ENCODE assay signal across 16 cellular contexts in the genomic region with DNA sequence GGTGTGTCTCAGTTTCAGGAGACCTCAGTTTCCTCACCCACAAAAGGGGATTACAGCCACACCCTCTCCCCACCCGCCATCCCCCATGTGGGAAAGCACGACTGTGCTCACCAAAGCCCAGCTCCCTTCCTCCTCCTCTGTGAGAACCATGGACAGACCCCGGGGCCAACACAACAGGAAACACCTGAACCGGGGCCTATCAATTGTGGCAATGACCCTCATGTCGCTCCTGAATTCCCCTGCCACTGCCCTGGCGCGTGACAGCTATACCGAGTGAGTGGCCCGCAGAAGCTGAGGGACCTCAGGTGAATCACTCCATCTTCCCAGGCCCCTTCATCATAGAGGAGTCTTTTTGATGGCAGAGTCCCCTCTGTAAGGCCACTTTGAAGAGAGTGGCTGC.
"Had no signal": no experiment of that assay in that cellular context is flagged by ENCODE, and none has a peak within 500 bp of the region (broad histone marks: within the 10 kb centered on the region; RNA-seq: fewer than 3 reads in every experiment).

No MANE protein-coding gene starts in this region.

- ATAC-seq: activated naive CD8-positive, alpha-beta T cell treated with anti-CD3 and anti-CD28 coated beads, Interleukin-2, amount 50 U/mL, for 24 hours; lower lobe of right lung; stimulated activated memory B cell treated with anti-CD40 and anti-IgM and Interleukin-4, amounts not matched to agents 10 μg/mL and 1 μg/mL and 100 μg/mL, for 72 hours had no signal

- H3K36me3 Mint-ChIP-seq: mesothelial cell of epicardium had no signal

- H3K9me3 ChIP-seq: lower lobe of right lung, ovary, right lobe of liver, tibial nerve had no signal

- H3K27ac Mint-ChIP-seq: activated B cell treated with CpG ODN at 0.5 μM for 24 hours; activated CD4-positive, alpha-beta T cell treated with anti-CD3 and anti-CD28 coated beads, Interleukin-2, amount 10 ng/mL, durations not matched to agents 7 days and 5 days; activated naive CD8-positive, alpha-beta T cell treated with anti-CD3 and anti-CD28 coated beads, Interleukin-2, amount 50 U/mL, for 24 hours; mesothelial cell of epicardium; neural progenitor cell had no signal

- H3K27me3 Mint-ChIP-seq: activated B cell treated with CpG ODN at 0.5 μM for 24 hours; activated CD4-positive, alpha-beta T cell treated with anti-CD3 and anti-CD28 coated beads, Interleukin-2, amount 10 ng/mL, durations not matched to agents 7 days and 5 days; activated naive CD8-positive, alpha-beta T cell treated with anti-CD3 and anti-CD28 coated beads, Interleukin-2, amount 50 U/mL, for 24 hours; stimulated activated memory B cell treated with anti-CD40 and anti-IgM and Interleukin-4, amounts not matched to agents 10 μg/mL and 1 μg/mL and 100 μg/mL, for 72 hours had no signal

- H3K4me3 Mint-ChIP-seq: activated B cell treated with CpG ODN at 0.5 μM for 24 hours; activated CD4-positive, alpha-beta T cell treated with anti-CD3 and anti-CD28 coated beads, Interleukin-2, amount 10 ng/mL, durations not matched to agents 7 days and 5 days; activated naive CD8-positive, alpha-beta T cell treated with anti-CD3 and anti-CD28 coated beads, Interleukin-2, amount 50 U/mL, for 24 hours; mesothelial cell of epicardium; neural progenitor cell; stimulated activated memory B cell treated with anti-CD40 and anti-IgM and Interleukin-4, amounts not matched to agents 10 μg/mL and 1 μg/mL and 100 μg/mL, for 72 hours had no signal

- H3K27ac ChIP-seq: lower lobe of right lung, neural progenitor cell, ovary, right lobe of liver had no signal

- H3K36me3 ChIP-seq: neural progenitor cell, ovary, right lobe of liver had no signal

- DNase-seq: activated B cell treated with CpG ODN at 0.5 μM for 24 hours; activated CD4-positive, alpha-beta T cell treated with anti-CD3 and anti-CD28 coated beads, Interleukin-2, amount 10 ng/mL, durations not matched to agents 7 days and 5 days; activated naive CD4-positive, alpha-beta T cell treated with Interleukin-2 at 50 U/mL for 16 hours; activated naive CD8-positive, alpha-beta T cell treated with anti-CD3 and anti-CD28 coated beads, Interleukin-2, amount 50 U/mL, for 24 hours; aorta; glutamatergic neuron; lower lobe of right lung; right lobe of liver; stimulated activated CD4-positive, alpha-beta T cell treated with anti-CD3 and anti-CD28 coated beads, Interleukin-12 subunit alpha, Interleukin-12 subunit beta, amount 100 ng/mL, for 4 hours; stimulated activated CD4-positive, alpha-beta T cell treated with anti-CD3 and anti-CD28 coated beads, Interleukin-2, amount 100 ng/mL, for 24 hours; substantia nigra had no signal

- H3K9me3 Mint-ChIP-seq: activated B cell treated with CpG ODN at 0.5 μM for 24 hours; activated naive CD8-positive, alpha-beta T cell treated with anti-CD3 and anti-CD28 coated beads, Interleukin-2, amount 50 U/mL, for 24 hours; mesothelial cell of epicardium; neural progenitor cell; stimulated activated memory B cell treated with anti-CD40 and anti-IgM and Interleukin-4, amounts not matched to agents 10 μg/mL and 1 μg/mL and 100 μg/mL, for 72 hours had no signal

- H3K9ac ChIP-seq: neural progenitor cell had no signal

- H3K27me3 ChIP-seq: neural progenitor cell, ovary, right lobe of liver, tibial nerve had no signal

- H3K4me1 Mint-ChIP-seq: activated naive CD8-positive, alpha-beta T cell treated with anti-CD3 and anti-CD28 coated beads, Interleukin-2, amount 50 U/mL, for 24 hours had no signal

- H3K4me3 ChIP-seq: lower lobe of right lung, neural progenitor cell, ovary, right lobe of liver, tibial nerve had no signal

- H3K4me2 ChIP-seq: neural progenitor cell had no signal
